Comparison of ENCODE assay signal across 20 cellular contexts in the genomic region with DNA sequence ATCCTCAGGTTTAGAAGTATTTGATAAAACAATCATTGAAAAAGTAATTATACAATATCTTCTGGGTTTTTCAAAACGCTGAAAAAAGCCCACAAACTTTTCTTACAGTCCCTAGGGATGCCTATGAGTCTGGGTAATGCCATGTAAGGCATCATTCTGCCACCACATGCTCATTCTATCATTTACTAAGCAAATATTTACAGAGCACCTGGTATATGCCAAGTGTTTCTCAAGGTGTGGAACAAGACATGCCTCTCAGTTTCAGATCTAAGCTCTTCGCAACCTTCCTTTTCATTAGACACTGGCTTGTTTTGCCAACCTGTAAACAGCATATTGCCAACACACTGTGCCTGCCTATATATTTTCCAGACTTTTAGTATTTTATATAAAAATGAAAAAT. TPM values are rescaled to one million over a fixed set of nuclear protein-coding genes. Genes with fewer than 3 reads are reported as not detected.
"Had no signal": no experiment of that assay in that cellular context is flagged by ENCODE, and none has a peak within 500 bp of the region (broad histone marks: within the 10 kb centered on the region; RNA-seq: fewer than 3 reads in every experiment).

No MANE protein-coding gene starts in this region.

- H3K4me3 ChIP-seq: coronary artery, gastrocnemius medialis, psoas muscle, skin epidermis, suprapubic skin had no signal

- H3K9me3 ChIP-seq: gastrocnemius medialis, psoas muscle, suprapubic skin had no signal

- H3K4me1 ChIP-seq: gastrocnemius medialis, psoas muscle, suprapubic skin had no signal

- H3K27ac ChIP-seq: coronary artery, gastrocnemius medialis, psoas muscle, skin epidermis, suprapubic skin had no signal

- DNase-seq: activated CD4-positive, alpha-beta T cell treated with anti-CD3 and anti-CD28 coated beads, Interleukin-2, amount 10 ng/mL, durations not matched to agents 24 days and 14 days; activated CD8-positive, alpha-beta T cell treated with anti-CD3 and anti-CD28 coated beads for 36 hours; activated naive CD4-positive, alpha-beta T cell treated with anti-CD3 and anti-CD28 coated beads for 36 hours; activated naive CD8-positive, alpha-beta T cell treated with anti-CD3 and anti-CD28 coated beads, Interleukin-2, amount 50 U/mL, for 24 hours; activated T-cell treated with anti-CD3 and anti-CD28 coated beads, Interleukin-2, amount 50 U/mL, for 1 hour; anterior cingulate cortex; gastrocnemius medialis; head of caudate nucleus; kidney; left ventricle myocardium superior; naive thymus-derived CD8-positive, alpha-beta T cell; psoas muscle; right cardiac atrium; stimulated activated CD4-positive, alpha-beta T cell treated with anti-CD3 and anti-CD28 coated beads, Interleukin-15, amount 100 ng/mL, for 24 hours; stimulated activated CD4-positive, alpha-beta T cell treated with anti-CD3 and anti-CD28 coated beads, Interleukin-4, amount 100 ng/mL, for 1 hour; stimulated activated naive CD8-positive, alpha-beta T cell treated with anti-CD3 and anti-CD28 coated beads, Interleukin-15, amount 100 ng/mL, for 72 hours; trophoblast cell had no signal

- H3K36me3 ChIP-seq: gastrocnemius medialis, suprapubic skin had no signal

- H3K27me3 ChIP-seq: gastrocnemius medialis, suprapubic skin had no signal

- ATAC-seq: activated CD8-positive, alpha-beta T cell treated with anti-CD3 and anti-CD28 coated beads for 36 hours; activated naive CD8-positive, alpha-beta T cell treated with anti-CD3 and anti-CD28 coated beads, Interleukin-2, amount 50 U/mL, for 24 hours; gastrocnemius medialis; left ventricle myocardium superior; naive thymus-derived CD8-positive, alpha-beta T cell; psoas muscle; right cardiac atrium; stimulated activated naive CD8-positive, alpha-beta T cell treated with anti-CD3 and anti-CD28 coated beads, Interleukin-15, amount 100 ng/mL, for 72 hours had no signal

- FAIRE-seq: kidney had no signal

RNA-seq across cellular contexts. Expression of a gene that starts 17.7 kb away (rescaled TPM):
- total RNA-seq: activated CD4-positive, alpha-beta T cell treated with anti-CD3 and anti-CD28 coated beads, Interleukin-2, amount 10 ng/mL, durations not matched to agents 24 days and 14 days had no signal
- polyA plus RNA-seq: naive thymus-derived CD8-positive, alpha-beta T cell had no signal
